21 cellular contexts compared by ENCODE assay signal in the genomic region with DNA sequence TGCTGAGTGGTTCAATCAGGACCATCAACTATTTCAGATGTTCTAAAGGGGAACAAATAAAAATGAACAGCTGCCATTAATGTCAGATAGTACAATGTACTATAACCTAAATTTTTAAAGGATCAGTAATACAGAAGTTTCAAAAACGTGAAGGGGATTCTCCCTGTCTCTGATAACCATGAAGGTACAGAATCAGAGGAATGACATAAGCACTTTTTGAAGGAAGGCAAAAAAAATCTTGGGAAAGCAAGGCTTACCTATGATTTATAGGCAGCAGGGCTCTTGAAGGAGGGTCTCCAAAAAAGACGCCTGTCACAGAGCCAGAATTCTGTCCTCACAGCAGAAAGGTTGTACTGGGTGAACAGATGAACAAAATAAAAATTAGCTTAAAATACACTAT. TPM values are rescaled to one million over a fixed set of nuclear protein-coding genes. Genes with fewer than 3 reads are reported as not detected.
A peak's percentile ranks its signal among the peaks of the same experiment; 100 is the strongest.
DNase-seq lines count a peak whose midpoint lies in the region; ATAC-seq, FAIRE-seq and TF ChIP-seq lines count a peak whose summit lies in the region.
"Had no signal": no experiment of that assay in that cellular context is flagged by ENCODE, and none has a peak within 500 bp of the region (broad histone marks: within the 10 kb centered on the region; RNA-seq: fewer than 3 reads in every experiment).

No MANE protein-coding gene starts in this region.

- no peak for DNase-seq in CD4-positive, alpha-beta T cell
- no peak for DNase-seq in H54 (ENCODE audit: insufficient read length, low spot score)
- DNase-seq in T-helper 17 cell = no peak
- DNase-seq in epithelial cell of prostate (ENCODE audit: low read depth, low spot score) = no peak
- no peak for DNase-seq in activated CD4-positive, CD25-positive, alpha-beta regulatory T cell treated with anti-CD3 and anti-CD28 coated beads, Interleukin-2, amount 50 U/mL, for 72 hours
- DNase-seq: AML-193; CD4-positive, alpha-beta memory T cell; DMS153; DMS79; GDM1; GOT3; H9; IMR-90; KBM-7 had no signal

- H3K36me3 Mint-ChIP-seq in CD4-positive, alpha-beta T cell (ENCODE audit: low read depth) = peaks cover 87% of the 10 kb centered on the region
- peaks cover 14% of the 10 kb centered on the region for H3K36me3 Mint-ChIP-seq in T-helper 17 cell (ENCODE audit: low read depth)

- CTCF ChIA-PET in CD4-positive, alpha-beta T cell (lab: Charles Lee) = no interaction called here

- H3K27me3 Mint-ChIP-seq in CD4-positive, alpha-beta T cell = no peaks in the 10 kb centered on the region
- H3K27me3 Mint-ChIP-seq in T-helper 17 cell = no peaks in the 10 kb centered on the region
- H3K27me3 Mint-ChIP-seq: CD4-positive, alpha-beta memory T cell had no signal

- H3K9me3 Mint-ChIP-seq in CD4-positive, alpha-beta T cell = no peaks in the 10 kb centered on the region
- H3K9me3 Mint-ChIP-seq: H9 had no signal

- H3K27me3 ChIP-seq in CD4-positive, alpha-beta T cell (ENCODE audit: control insufficient read depth, insufficient read depth, low read length) = no peaks in the 10 kb centered on the region

- no peak for TF ChIP-seq POLR2A in H54 (IDR thresholded peaks at IDR 0.05; ENCODE audit: low read depth, low read length)

- H3K4me1 Mint-ChIP-seq in CD4-positive, alpha-beta T cell (ENCODE audit: low read depth) = peaks cover 64% of the 10 kb centered on the region
- peaks cover 36% of the 10 kb centered on the region for H3K4me1 Mint-ChIP-seq in T-helper 17 cell

- ATAC-seq in CD4-positive, alpha-beta T cell (ENCODE audit: poor library complexity) = no peak
- ATAC-seq in T-helper 17 cell = no peak
- ATAC-seq in HG02763 (IDR thresholded peaks at IDR 0.05; ENCODE audit: unreplicated experiment) = no peak
- no peak for ATAC-seq in HG03175 (IDR thresholded peaks at IDR 0.05; ENCODE audit: unreplicated experiment)

- peak; percentile 30 for FAIRE-seq in H54 (lab: Jason Lieb, UNC)
- FAIRE-seq: A204.1, GM12892, GM18507 had no signal

- no peaks in the 10 kb centered on the region for H3K9me3 ChIP-seq in CD4-positive, alpha-beta T cell (ENCODE audit: control insufficient read depth, low read length)
- no peaks in the 10 kb centered on the region for H3K9me3 ChIP-seq in T-helper 17 cell (ENCODE audit: control insufficient read depth, low read length, poor library complexity, severe bottlenecking)

- peak overlapping the region; percentile 57 for H3K27ac Mint-ChIP-seq in CD4-positive, alpha-beta T cell
- peak overlapping the region; percentile 34 for H3K27ac Mint-ChIP-seq in T-helper 17 cell

- POLR2A ChIA-PET in CD4-positive, alpha-beta T cell (lab: Charles Lee) = no interaction called here

- H3K27ac ChIP-seq in CD4-positive, alpha-beta T cell (ENCODE audit: low read depth, low read length) = no peak overlapping the region
- peak overlapping the region; percentile 95 for H3K27ac ChIP-seq in epithelial cell of prostate
- H3K27ac ChIP-seq: C4-2B, HL-60 had no signal

- no peak for TF ChIP-seq CTCF in CD4-positive, alpha-beta T cell (IDR thresholded peaks at IDR 0.05)

- no peak overlapping the region for H3K4me3 Mint-ChIP-seq in CD4-positive, alpha-beta T cell
- no peak overlapping the region for H3K4me3 Mint-ChIP-seq in T-helper 17 cell
- H3K4me3 Mint-ChIP-seq: H9 had no signal

- intact Hi-C loops in CD4-positive, alpha-beta T cell (cut with DNase I, micrococcal nuclease) = no loop called here

RNA-seq across cellular contexts. Expression of a gene that starts 20.1 kb away (rescaled TPM):
- 10 to 100 TPM; 52.7 to 56.7 TPM for total RNA-seq in CD4-positive, alpha-beta T cell
- 10 to 100 TPM; 70.5 to 73.1 TPM for total RNA-seq in T-helper 17 cell
